11 cellular contexts compared by ENCODE assay signal in genomic region chr15:70670680-70671079, GRCh38.
DNase-seq lines count a peak whose midpoint lies in the region; ATAC-seq and TF ChIP-seq lines count a peak whose summit lies in the region.
"Had no signal": no experiment of that assay in that cellular context is flagged by ENCODE, and none has a peak within 500 bp of the region (broad histone marks: within the 10 kb centered on the region; RNA-seq: fewer than 3 reads in every experiment).

No MANE protein-coding gene starts in this region.

- no peaks in the 10 kb centered on the region for H3K9me3 ChIP-seq in A673 (ENCODE audit: low read depth, low read length, poor library complexity, severe bottlenecking)
- H3K9me3 ChIP-seq: tibial artery had no signal

- no peak overlapping the region for H3K27ac ChIP-seq in A673 (ENCODE audit: low read depth, low read length, poor library complexity, severe bottlenecking)
- no peak overlapping the region for H3K27ac ChIP-seq in RWPE1
- H3K27ac ChIP-seq: tibial artery had no signal

- POLR2A ChIA-PET in A673 (lab: Charles Lee; ENCODE audit: low non-redundant PET) (no interaction called here), RWPE1 (lab: Yijun Ruan, JAX; ENCODE audit: low non-redundant PET) (no interaction called here)

- CTCF ChIA-PET in A673 (lab: Charles Lee) (no interaction called here), RWPE1 (lab: Yijun Ruan, JAX) (interaction anchor here (0.6 kb wide), 1 partner anchor 884 kb away, joined by 3 read pairs; no protein-coding TSS in a partner anchor)

- intact Hi-C loops in A673 (cut with micrococcal nuclease; ENCODE audit: unreplicated experiment), result loop anchor here (10.0 kb wide), 1 partner anchor 54 kb away; no protein-coding TSS in a partner anchor

- peaks cover 19% of the 10 kb centered on the region for H3K4me1 ChIP-seq in A673 (ENCODE audit: insufficient read depth, low read length, poor library complexity, severe bottlenecking)

- TF ChIP-seq CTCF in A673 (conservative IDR thresholded peaks at IDR 0.05; ENCODE audit: low read depth, low read length) (peak; percentile 55), RWPE1 (conservative IDR thresholded peaks at IDR 0.05; ENCODE audit: low read depth) (peak; percentile 28), GM10266 (IDR thresholded peaks at IDR 0.05; ENCODE audit: control insufficient read depth, insufficient read depth, low read depth, missing control alignments) (no peak)

- H3K36me3 ChIP-seq in A673 (ENCODE audit: insufficient read depth, low read length, poor library complexity, severe bottlenecking), result no peaks in the 10 kb centered on the region

- DNase-seq in A673 (ENCODE audit: low spot score), result peak; percentile 24
- peak; percentile 9 for DNase-seq in HCEC 1CT
- DNase-seq in RWPE1 (ENCODE audit: low spot score), result peak; percentile 10
- peak; percentile 8 for DNase-seq in fibroblast of the conjunctiva (ENCODE audit: low read depth)
- DNase-seq in GM10266 (ENCODE audit: extremely low spot score), result no peak
- no peak for DNase-seq in DMS79 (lab: John Stamatoyannopoulos, UW)
- DNase-seq: COR-L47, cortex of kidney, tibial artery had no signal

- no peak overlapping the region for H3K4me3 ChIP-seq in A673 (ENCODE audit: low read depth, low read length, poor library complexity, severe bottlenecking)
- H3K4me3 ChIP-seq: tibial artery had no signal

- BruUV-seq in A673 (replicated peaks; lab: Mats Ljungman, UMichigan), result no TSS peak

- ATAC-seq in HG03139 (IDR thresholded peaks at IDR 0.05; ENCODE audit: unreplicated experiment) (no peak), HG02610 (IDR thresholded peaks at IDR 0.05; ENCODE audit: unreplicated experiment) (no peak)

- no peaks in the 10 kb centered on the region for H3K27me3 ChIP-seq in A673 (replicated peaks; ENCODE audit: insufficient read depth, low read depth, low read length, poor library complexity)
- H3K27me3 ChIP-seq: tibial artery had no signal

Comparison
In these comparisons a context has a peak if more than half of its experiments do, and no peak if none do; other contexts are left out.
1. DNase-seq: peak in A673 (single experiment), HCEC 1CT (single experiment), RWPE1 (single experiment) and fibroblast of the conjunctiva (single experiment); none in GM10266 (single experiment) and DMS79 (single experiment).